12 cellular contexts compared by ENCODE assay signal in the genomic region with DNA sequence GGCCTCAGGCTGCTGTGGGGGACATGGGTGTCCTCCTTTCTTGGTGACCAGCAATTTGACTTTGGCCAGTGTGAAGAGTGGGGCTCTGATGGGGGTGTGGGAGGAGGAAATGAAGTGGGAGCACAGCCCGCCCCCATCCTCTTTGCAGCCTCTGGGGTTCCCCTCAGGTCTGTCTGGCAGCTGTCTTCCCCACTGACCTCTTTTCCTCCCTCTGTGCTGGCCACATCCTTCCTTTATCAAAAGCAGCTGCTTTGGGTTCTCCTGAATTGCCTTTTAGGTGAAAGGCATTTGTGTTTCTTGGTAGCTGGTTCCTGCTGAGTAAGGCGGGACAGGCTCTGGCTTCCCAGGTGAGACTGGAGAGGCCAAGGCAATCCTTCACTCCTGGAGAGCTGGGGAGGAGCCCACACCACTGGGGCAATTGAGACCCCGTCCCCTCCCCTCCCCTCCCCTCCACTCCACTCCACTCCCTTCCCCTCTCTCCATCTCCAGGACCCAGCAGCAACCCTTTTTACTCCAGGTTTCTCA.
DNase-seq lines count a peak whose midpoint lies in the region; ATAC-seq lines count a peak whose summit lies in the region.
"Had no signal": no experiment of that assay in that cellular context is flagged by ENCODE, and none has a peak within 500 bp of the region (broad histone marks: within the 10 kb centered on the region; RNA-seq: fewer than 3 reads in every experiment).

No MANE protein-coding gene starts in this region.

- DNase-seq in activated naive CD4-positive, alpha-beta T cell treated with Interleukin-2 at 50 U/mL for 16 hours = peak; percentile 18
- no peak for DNase-seq in activated naive CD4-positive, alpha-beta T cell treated with anti-CD3 and anti-CD28 coated beads, Interleukin-2, amount 50 U/mL, for 16 hours
- peak in 3 of 5 donors; percentile 4 to 73 (median 21) for DNase-seq in T-helper 1 cell
- DNase-seq in central memory CD8-positive, alpha-beta T cell (ENCODE audit: low spot score in 2 of 2) = peak in 1 of 2 donors; percentile 30
- no peak for DNase-seq in superior temporal gyrus (ENCODE audit: extremely low spot score)
- no peak for DNase-seq in posterior cingulate gyrus
- DNase-seq in NCI-H1436 (lab: John Stamatoyannopoulos, UW) = no peak
- DNase-seq: NCI-H187, ovary, transverse colon had no signal

- H3K36me3 Mint-ChIP-seq in central memory CD8-positive, alpha-beta T cell (ENCODE audit: insufficient read depth) = no peaks in the 10 kb centered on the region
- no peaks in the 10 kb centered on the region for H3K36me3 Mint-ChIP-seq in stimulated activated naive CD8-positive, alpha-beta T cell treated with anti-CD3 and anti-CD28 coated beads, Interleukin-15, Interleukin-2, amounts not matched to agents 100 ng/mL and 50 ng/mL, for 24 hours (ENCODE audit: low read depth)

- no peaks in the 10 kb centered on the region for H3K27me3 Mint-ChIP-seq in central memory CD8-positive, alpha-beta T cell
- peaks cover 10% of the 10 kb centered on the region for H3K27me3 Mint-ChIP-seq in stimulated activated naive CD8-positive, alpha-beta T cell treated with anti-CD3 and anti-CD28 coated beads, Interleukin-15, Interleukin-2, amounts not matched to agents 100 ng/mL and 50 ng/mL, for 24 hours

- intact Hi-C loops in posterior cingulate gyrus (cut with DNase I) = no loop called here

- peak overlapping the region; percentile 64 for H3K27ac Mint-ChIP-seq in central memory CD8-positive, alpha-beta T cell (ENCODE audit: low read depth)
- peak overlapping the region; percentile 26 for H3K27ac Mint-ChIP-seq in stimulated activated naive CD8-positive, alpha-beta T cell treated with anti-CD3 and anti-CD28 coated beads, Interleukin-15, Interleukin-2, amounts not matched to agents 100 ng/mL and 50 ng/mL, for 24 hours

- H3K4me3 Mint-ChIP-seq in central memory CD8-positive, alpha-beta T cell = peak overlapping the region; percentile 46
- peak overlapping the region; percentile 26 for H3K4me3 Mint-ChIP-seq in stimulated activated naive CD8-positive, alpha-beta T cell treated with anti-CD3 and anti-CD28 coated beads, Interleukin-15, Interleukin-2, amounts not matched to agents 100 ng/mL and 50 ng/mL, for 24 hours

- no peaks in the 10 kb centered on the region for H3K9me3 Mint-ChIP-seq in central memory CD8-positive, alpha-beta T cell
- no peaks in the 10 kb centered on the region for H3K9me3 Mint-ChIP-seq in stimulated activated naive CD8-positive, alpha-beta T cell treated with anti-CD3 and anti-CD28 coated beads, Interleukin-15, Interleukin-2, amounts not matched to agents 100 ng/mL and 50 ng/mL, for 24 hours

- ATAC-seq in central memory CD8-positive, alpha-beta T cell (replicated peaks; ENCODE audit: extremely low read depth, poor library complexity, severe bottlenecking) = peak; percentile 89
- ATAC-seq: Panc1 had no signal

- H3K4me1 Mint-ChIP-seq in central memory CD8-positive, alpha-beta T cell = peaks cover 27% of the 10 kb centered on the region
- H3K4me1 Mint-ChIP-seq in stimulated activated naive CD8-positive, alpha-beta T cell treated with anti-CD3 and anti-CD28 coated beads, Interleukin-15, Interleukin-2, amounts not matched to agents 100 ng/mL and 50 ng/mL, for 24 hours (ENCODE audit: low read depth) = peaks cover 38% of the 10 kb centered on the region

Comparison
In these comparisons a context has a peak if more than half of its experiments do, and no peak if none do; other contexts are left out.
1. DNase-seq: peak in activated naive CD4-positive, alpha-beta T cell treated with Interleukin-2 at 50 U/mL for 16 hours (single experiment) and T-helper 1 cell (3 of 5); none in activated naive CD4-positive, alpha-beta T cell treated with anti-CD3 and anti-CD28 coated beads, Interleukin-2, amount 50 U/mL, for 16 hours (single experiment), superior temporal gyrus (single experiment), posterior cingulate gyrus (0 of 10) and NCI-H1436 (single experiment).